ENCODE assay signal across 9 cellular contexts in genomic region chr19:46718934-46719551, GRCh38.
DNase-seq lines count a peak whose midpoint lies in the region; ATAC-seq and TF ChIP-seq lines count a peak whose summit lies in the region.
"Had no signal": no experiment of that assay in that cellular context is flagged by ENCODE, and none has a peak within 500 bp of the region (broad histone marks: within the 10 kb centered on the region; RNA-seq: fewer than 3 reads in every experiment).

No MANE protein-coding gene starts in this region.

- no peaks in the 10 kb centered on the region for H3K27me3 Mint-ChIP-seq in nephron progenitor cell (ENCODE audit: low read depth, poor library complexity)

- H3K27ac ChIP-seq in VCaP: peak overlapping the region; percentile 95; the same call in 1 of the 2 replicates

- peak overlapping the region; percentile 36 for H3K4me3 Mint-ChIP-seq in nephron progenitor cell

- ATAC-seq in GM21447 (IDR thresholded peaks at IDR 0.05; ENCODE audit: unreplicated experiment) (peak; percentile 37), GM18520 (IDR thresholded peaks at IDR 0.05; ENCODE audit: unreplicated experiment) (no peak)

- TF ChIP-seq CTCF in GM12865 (IDR thresholded peaks at IDR 0.05; ENCODE audit: insufficient read depth, low read depth, low read length, missing control alignments): no peak
- TF ChIP-seq CTCF in VCaP (conservative IDR thresholded peaks at IDR 0.05): no peak
- TF ChIP-seq CTCF in nephron progenitor cell (IDR thresholded peaks at IDR 0.05): no peak

- peak overlapping the region; percentile 97 for H3K4me3 ChIP-seq in GM12865 (ENCODE audit: low read depth, low read length)
- H3K4me3 ChIP-seq: mucosa of descending colon had no signal

- peaks cover 24% of the 10 kb centered on the region for H3K4me1 Mint-ChIP-seq in nephron progenitor cell

- DNase-seq in GM12865 (ENCODE audit: low read depth): peak; percentile 90
- DNase-seq in nephron progenitor cell: no peak
- no peak for DNase-seq in NCI-H2171 (lab: John Stamatoyannopoulos, UW)
- DNase-seq in DMS79 (lab: John Stamatoyannopoulos, UW): no peak
- no peak for DNase-seq in MV-4-11 (lab: John Stamatoyannopoulos, UW)

- no peaks in the 10 kb centered on the region for H3K9me3 Mint-ChIP-seq in nephron progenitor cell

- H3K27ac Mint-ChIP-seq in nephron progenitor cell: peak overlapping the region; percentile 42

- peaks cover 13% of the 10 kb centered on the region for H3K36me3 Mint-ChIP-seq in nephron progenitor cell (ENCODE audit: low read depth)
